Comparison of ENCODE assay signal across 17 cellular contexts in the genomic region with DNA sequence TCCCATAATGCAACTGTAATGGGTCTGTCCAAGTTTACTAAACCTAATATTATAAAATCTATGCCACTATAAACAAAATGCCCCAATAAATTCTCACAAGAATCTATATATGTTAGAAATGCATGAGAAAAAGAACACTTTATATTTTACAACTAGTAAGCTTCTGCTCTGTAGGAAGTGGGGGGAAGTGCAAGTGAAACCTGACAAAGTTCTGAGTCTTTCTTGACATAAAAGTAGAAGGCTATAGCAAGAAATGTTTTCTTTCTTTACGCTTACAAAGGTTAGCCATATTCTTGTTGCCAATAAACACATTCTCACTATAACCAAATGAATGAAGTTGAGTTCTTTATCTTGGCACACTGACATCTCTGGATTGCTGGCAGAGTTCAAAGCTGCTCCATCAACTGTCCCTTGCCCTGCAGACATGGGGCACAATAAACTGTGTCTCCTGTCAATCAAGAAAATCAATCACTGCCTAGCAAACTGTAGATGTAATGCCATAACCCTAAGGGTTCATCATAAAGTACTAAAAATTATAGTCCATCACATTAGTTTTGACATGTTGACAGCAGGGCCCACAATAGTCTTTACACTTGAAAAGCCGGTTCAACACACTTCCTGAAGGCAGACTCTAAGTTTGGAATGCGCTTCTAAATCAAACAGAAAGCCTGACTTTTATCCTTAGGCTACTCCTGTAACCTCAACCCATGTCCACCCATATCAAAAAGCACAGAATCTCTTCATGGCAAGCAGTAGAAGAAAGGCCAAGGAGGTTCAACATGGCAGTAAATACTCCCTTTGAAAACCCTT. TPM values are rescaled to one million over a fixed set of nuclear protein-coding genes. Genes with fewer than 3 reads are reported as not detected.
DNase-seq lines count a peak whose midpoint lies in the region; ATAC-seq and TF ChIP-seq lines count a peak whose summit lies in the region.
"Had no signal": no experiment of that assay in that cellular context is flagged by ENCODE, and none has a peak within 500 bp of the region (broad histone marks: within the 10 kb centered on the region; RNA-seq: fewer than 3 reads in every experiment).

No MANE protein-coding gene starts in this region.

- no peak overlapping the region for H3K4me3 ChIP-seq in HUES48 (ENCODE audit: low read depth, low read length)
- H3K4me3 ChIP-seq: PC-9 had no signal

- no peaks in the 10 kb centered on the region for H3K27me3 ChIP-seq in HUES48 (ENCODE audit: control insufficient read depth, insufficient read depth, low read length)

- no peaks in the 10 kb centered on the region for H3K4me1 ChIP-seq in HUES48 (ENCODE audit: control insufficient read depth, insufficient read depth, low read length)

- TF ChIP-seq CTCF in 22Rv1 (IDR thresholded peaks at IDR 0.05), result no peak
- no peak for TF ChIP-seq CTCF in mesothelial cell of epicardium (IDR thresholded peaks at IDR 0.05; ENCODE audit: unreplicated experiment)
- TF ChIP-seq CTCF in GM10248 (IDR thresholded peaks at IDR 0.05; ENCODE audit: control extremely low read depth, extremely low read depth, low read depth, missing control alignments), result no peak

- CTCF ChIA-PET in GM10248 (lab: Yijun Ruan, JAX), result interaction anchor here (0.7 to 1.7 kb wide), 2 partner anchors 16 to 86 kb away, joined by 3 read pairs; no protein-coding TSS in a partner anchor

- no peaks in the 10 kb centered on the region for H3K27me3 Mint-ChIP-seq in mesothelial cell of epicardium (ENCODE audit: low read depth)
- H3K27me3 Mint-ChIP-seq in stimulated activated naive B cell treated with anti-CD40 and anti-IgM and Interleukin-4, amounts not matched to agents 10 μg/mL and 1 μg/mL and 100 μg/mL, for 72 hours, result no peaks in the 10 kb centered on the region

- H3K36me3 Mint-ChIP-seq in mesothelial cell of epicardium, result peaks cover 2% of the 10 kb centered on the region
- H3K36me3 Mint-ChIP-seq in stimulated activated naive B cell treated with anti-CD40 and anti-IgM and Interleukin-4, amounts not matched to agents 10 μg/mL and 1 μg/mL and 100 μg/mL, for 72 hours, result peaks cover 5 to 7% of the 10 kb centered on the region in 2 donors
- H3K36me3 Mint-ChIP-seq: CD14-positive monocyte had no signal

- no peak for DNase-seq in mesothelial cell of epicardium (ENCODE audit: low spot score in 2 of 2, unreplicated experiment in 2 of 2)
- no peak for DNase-seq in stimulated activated naive B cell treated with anti-CD40 and anti-IgM and Interleukin-4, amounts not matched to agents 10 μg/mL and 1 μg/mL and 100 μg/mL, for 72 hours
- no peak for DNase-seq in activated CD4-positive, alpha-beta T cell treated with anti-CD3 and anti-CD28 coated beads, Interleukin-2, amount 50 U/mL, for 1 hour
- no peak for DNase-seq in Right ventricle myocardium superior
- no peak for DNase-seq in GM10248 (ENCODE audit: extremely low spot score)
- DNase-seq: DND-41, HFFc6, MM.1S, NCI-H1105 treated with DMSO at 0.1 percent for 48 hours, NCI-H187, NCI-H446 had no signal

- H3K27ac ChIP-seq in 22Rv1 (peak overlapping the region; percentile 33), HUES48 (ENCODE audit: low read depth, low read length) (peak overlapping the region; percentile 44)
- H3K27ac ChIP-seq: PC-9 had no signal

- peaks cover 4% of the 10 kb centered on the region for H3K9me3 Mint-ChIP-seq in mesothelial cell of epicardium
- peaks cover 4 to 9% of the 10 kb centered on the region in 2 donors for H3K9me3 Mint-ChIP-seq in stimulated activated naive B cell treated with anti-CD40 and anti-IgM and Interleukin-4, amounts not matched to agents 10 μg/mL and 1 μg/mL and 100 μg/mL, for 72 hours

- H3K9ac ChIP-seq in HUES48 (ENCODE audit: low read depth, low read length), result no peak overlapping the region

- intact Hi-C loops in Right ventricle myocardium superior (cut with DNase I), result no loop called here

- no peak overlapping the region for H3K4me3 Mint-ChIP-seq in mesothelial cell of epicardium
- no peak overlapping the region for H3K4me3 Mint-ChIP-seq in stimulated activated naive B cell treated with anti-CD40 and anti-IgM and Interleukin-4, amounts not matched to agents 10 μg/mL and 1 μg/mL and 100 μg/mL, for 72 hours
- H3K4me3 Mint-ChIP-seq: CD14-positive monocyte, HFFc6 had no signal

- H3K36me3 ChIP-seq in HUES48 (ENCODE audit: control insufficient read depth, insufficient read depth, low read length), result no peaks in the 10 kb centered on the region

- POLR2A ChIA-PET in GM10248 (lab: Yijun Ruan, JAX), result no interaction called here

- peak overlapping the region; percentile 51 for H3K27ac Mint-ChIP-seq in mesothelial cell of epicardium
- no peak overlapping the region for H3K27ac Mint-ChIP-seq in stimulated activated naive B cell treated with anti-CD40 and anti-IgM and Interleukin-4, amounts not matched to agents 10 μg/mL and 1 μg/mL and 100 μg/mL, for 72 hours
- H3K27ac Mint-ChIP-seq: HFFc6 had no signal

- ATAC-seq in GM18498 (IDR thresholded peaks at IDR 0.05; ENCODE audit: unreplicated experiment), result peak; percentile 58
- no peak for ATAC-seq in stimulated activated naive B cell treated with anti-CD40 and anti-IgM and Interleukin-4, amounts not matched to agents 10 μg/mL and 1 μg/mL and 100 μg/mL, for 72 hours (replicated peaks)
- ATAC-seq in Right ventricle myocardium superior (ENCODE audit: poor library complexity), result no peak
- ATAC-seq: SK-N-SH treated with all-trans-retinoic acid at 6 μM for 48 hours had no signal

- H3K9me3 ChIP-seq in HUES48 (ENCODE audit: control insufficient read depth, insufficient read depth, low read length), result 0 out of 2 replicates have a peak, but pooled peaks cover 3% of the 10 kb centered on the region

- H3K4me1 Mint-ChIP-seq in mesothelial cell of epicardium, result peaks cover 41% of the 10 kb centered on the region
- H3K4me1 Mint-ChIP-seq in stimulated activated naive B cell treated with anti-CD40 and anti-IgM and Interleukin-4, amounts not matched to agents 10 μg/mL and 1 μg/mL and 100 μg/mL, for 72 hours, result peaks cover 13 to 29% of the 10 kb centered on the region in 2 donors

RNA-seq across cellular contexts. Expression of gene TPK1, which starts 58.6 kb away (rescaled TPM):
- 3.3 to 3.9 TPM (median 3.4 TPM) in 3 replicates for total RNA-seq in mesothelial cell of epicardium
- total RNA-seq in Right ventricle myocardium superior, result 2.9 TPM
